8 cellular contexts compared by ENCODE assay signal in genomic region chr17:21125862-21126261, GRCh38. TPM values are rescaled to one million over a fixed set of nuclear protein-coding genes. Genes with fewer than 3 reads are reported as not detected.
A peak's percentile ranks its signal among the peaks of the same experiment; 100 is the strongest.
DNase-seq lines count a peak whose midpoint lies in the region; ATAC-seq and TF ChIP-seq lines count a peak whose summit lies in the region.

No MANE protein-coding gene starts in this region.

- TF ChIP-seq CTCF in esophagus squamous epithelium (IDR thresholded peaks at IDR 0.05) (no peak), coronary artery (IDR thresholded peaks at IDR 0.05) (no peak)

- H3K27ac ChIP-seq in esophagus squamous epithelium (peak overlapping the region in 1 of 4 donors; percentile 97), coronary artery (no peak overlapping the region)

- H3K4me1 ChIP-seq in esophagus squamous epithelium: peaks cover 8 to 43% (median 13%) of the 10 kb centered on the region in 3 donors

- intact Hi-C loops in esophagus squamous epithelium (cut with DNase I): loop anchor here (10.0 kb wide), 2 partner anchors 89 to 389 kb away; partner anchors contain the start of gene TMEM11

- no peak for TF ChIP-seq POLR2A in esophagus squamous epithelium (IDR thresholded peaks at IDR 0.05)

- H3K27ac Mint-ChIP-seq in stimulated activated memory B cell treated with anti-CD40 and anti-IgM and Interleukin-4, amounts not matched to agents 10 μg/mL and 1 μg/mL and 100 μg/mL, for 72 hours: peak overlapping the region; percentile 86

- no peaks in the 10 kb centered on the region for H3K9me3 ChIP-seq in esophagus squamous epithelium

- H3K4me3 ChIP-seq in esophagus squamous epithelium: peak overlapping the region in 3 of 4 donors; percentile 23 to 73 (median 73)
- no peak overlapping the region for H3K4me3 ChIP-seq in coronary artery

- peak overlapping the region; percentile 96 for H3K4me3 Mint-ChIP-seq in stimulated activated memory B cell treated with anti-CD40 and anti-IgM and Interleukin-4, amounts not matched to agents 10 μg/mL and 1 μg/mL and 100 μg/mL, for 72 hours

- peak; percentile 3 for DNase-seq in DMS53 (lab: John Stamatoyannopoulos, UW)
- DNase-seq in DMS53 treated with DMSO at 0.1 percent for 48 hours (lab: John Stamatoyannopoulos, UW; ENCODE audit: unreplicated experiment): no peak
- peak; percentile 45 for DNase-seq in activated CD4-positive, alpha-beta T cell treated with anti-CD3 and anti-CD28 coated beads for 48 hours
- DNase-seq in esophagus squamous epithelium (lab: John Stamatoyannopoulos, UW): no peak
- DNase-seq in coronary artery (ENCODE audit: low spot score): no peak
- DNase-seq in medulla oblongata (ENCODE audit: extremely low spot score): no peak

- H3K4me1 Mint-ChIP-seq in stimulated activated memory B cell treated with anti-CD40 and anti-IgM and Interleukin-4, amounts not matched to agents 10 μg/mL and 1 μg/mL and 100 μg/mL, for 72 hours: peaks cover 31% of the 10 kb centered on the region

- no peaks in the 10 kb centered on the region for H3K36me3 ChIP-seq in esophagus squamous epithelium

- WGBS in esophagus squamous epithelium, 2 donors: 38 to 50% methylated on average over 6 of the region's 6 CpGs

- no peaks in the 10 kb centered on the region for H3K27me3 Mint-ChIP-seq in stimulated activated memory B cell treated with anti-CD40 and anti-IgM and Interleukin-4, amounts not matched to agents 10 μg/mL and 1 μg/mL and 100 μg/mL, for 72 hours

- no peaks in the 10 kb centered on the region for H3K36me3 Mint-ChIP-seq in stimulated activated memory B cell treated with anti-CD40 and anti-IgM and Interleukin-4, amounts not matched to agents 10 μg/mL and 1 μg/mL and 100 μg/mL, for 72 hours

- H3K27me3 ChIP-seq in esophagus squamous epithelium: peaks cover 0 to 3% (median 0%) of the 10 kb centered on the region in 4 donors

- no peak for ATAC-seq in stimulated activated memory B cell treated with anti-CD40 and anti-IgM and Interleukin-4, amounts not matched to agents 10 μg/mL and 1 μg/mL and 100 μg/mL, for 72 hours
- no peak for ATAC-seq in GM19467 (IDR thresholded peaks at IDR 0.05; ENCODE audit: unreplicated experiment)

- no peaks in the 10 kb centered on the region for H3K9me3 Mint-ChIP-seq in stimulated activated memory B cell treated with anti-CD40 and anti-IgM and Interleukin-4, amounts not matched to agents 10 μg/mL and 1 μg/mL and 100 μg/mL, for 72 hours

RNA-seq across cellular contexts. Expression of gene DHRS7B, which starts 0.9 kb away (rescaled TPM):
- total RNA-seq in esophagus squamous epithelium: 10 to 100 TPM; 18.8 to 32.4 (median 22.3) TPM

Comparison
In these comparisons a context has a peak if more than half of its experiments do, and no peak if none do; other contexts are left out.
1. DNase-seq: peak in DMS53 (single experiment) and activated CD4-positive, alpha-beta T cell treated with anti-CD3 and anti-CD28 coated beads for 48 hours (single experiment); none in DMS53 treated with DMSO at 0.1 percent for 48 hours (single experiment), esophagus squamous epithelium (single experiment), coronary artery (single experiment) and medulla oblongata (single experiment).